Comparison of ENCODE assay signal across 1 cellular context in genomic region chr1:223710179-223711133, GRCh38.
TF ChIP-seq lines count a peak whose summit lies in the region.

No MANE protein-coding gene starts in this region.

TF ChIP-seq in K562, 482 proteins besides CTCF, POLR2A, EP300 and RAD21 (continued from another document and continues in another):
- TF ChIP-seq ATF2 (CRISPR knock-in tag; IDR thresholded peaks at IDR 0.05) (no peak), MCM2 (IDR thresholded peaks at IDR 0.05; ENCODE audit: low read depth) (no peak), CBX3 (IDR thresholded peaks at IDR 0.05; ENCODE audit: borderline replicate concordance in 1 of 2, low read length in 2 of 2) (no peak), PHB (CRISPR knock-in tag; IDR thresholded peaks at IDR 0.05) (no peak), L3MBTL2 (IDR thresholded peaks at IDR 0.05) (no peak), TEAD4 (IDR thresholded peaks at IDR 0.05; ENCODE audit: low read length) (peak; percentile 78), TEAD4 (CRISPR knock-in tag; IDR thresholded peaks at IDR 0.05; ENCODE audit: borderline replicate concordance) (no peak), POLR2AphosphoS5 (IDR thresholded peaks at IDR 0.05; ENCODE audit: control insufficient read depth, insufficient read depth, low read depth, low read length) (peak; percentile 42; the same call in 1 of the 2 replicates), ZNF274 (IDR thresholded peaks at IDR 0.05; ENCODE audit: borderline replicate concordance, low read depth, low read length) (no peak), ZNF398 (CRISPR knock-in tag; IDR thresholded peaks at IDR 0.05) (no peak), STAT5B (CRISPR knock-in tag; IDR thresholded peaks at IDR 0.05) (no peak), CBFB (CRISPR knock-in tag; IDR thresholded peaks at IDR 0.05) (no peak), SIRT6 (IDR thresholded peaks at IDR 0.05; ENCODE audit: low read depth, low read length) (no peak), TAL1 (IDR thresholded peaks at IDR 0.05) (peak; percentile 75), ZC3H4 (CRISPR knock-in tag; IDR thresholded peaks at IDR 0.05; ENCODE audit: borderline replicate concordance) (no peak), ZC3H8 (IDR thresholded peaks at IDR 0.05) (no peak), HDAC6 (IDR thresholded peaks at IDR 0.05; ENCODE audit: low read depth, low read length) (no peak), ZNF311 (CRISPR knock-in tag; IDR thresholded peaks at IDR 0.05) (no peak), SETDB1 (IDR thresholded peaks at IDR 0.05; ENCODE audit: low read length) (no peak), KDM2B (CRISPR knock-in tag; IDR thresholded peaks at IDR 0.05) (no peak), ZNF668 (CRISPR knock-in tag; IDR thresholded peaks at IDR 0.05) (no peak), NFIC (IDR thresholded peaks at IDR 0.05) (peak; percentile 27; the same call in 1 of the 2 replicates), PHB2 (IDR thresholded peaks at IDR 0.05; ENCODE audit: low read depth) (no peak), MCM7 (IDR thresholded peaks at IDR 0.05) (no peak), ZNF12 (CRISPR knock-in tag; IDR thresholded peaks at IDR 0.05) (no peak), MIER1 (IDR thresholded peaks at IDR 0.05; ENCODE audit: low read depth) (no peak), ZNF253 (CRISPR knock-in tag; conservative IDR thresholded peaks at IDR 0.05) (no peak), EHMT2 (IDR thresholded peaks at IDR 0.05) (no peak), RCOR1 (IDR thresholded peaks at IDR 0.05; ENCODE audit: borderline replicate concordance in 1 of 2, low read depth in 2 of 2, low read length in 2 of 2) (peak in 1 of 2 experiments; percentile 56; a peak in 1 of 4 replicates), HOMEZ (CRISPR knock-in tag; IDR thresholded peaks at IDR 0.05) (no peak), GTF3C2 (IDR thresholded peaks at IDR 0.05; ENCODE audit: borderline replicate concordance, extremely low read depth, insufficient read length) (no peak), ILK (tag; IDR thresholded peaks at IDR 0.05; ENCODE audit: borderline replicate concordance, low read depth) (no peak)
- TF ChIP-seq, protein P1, sequence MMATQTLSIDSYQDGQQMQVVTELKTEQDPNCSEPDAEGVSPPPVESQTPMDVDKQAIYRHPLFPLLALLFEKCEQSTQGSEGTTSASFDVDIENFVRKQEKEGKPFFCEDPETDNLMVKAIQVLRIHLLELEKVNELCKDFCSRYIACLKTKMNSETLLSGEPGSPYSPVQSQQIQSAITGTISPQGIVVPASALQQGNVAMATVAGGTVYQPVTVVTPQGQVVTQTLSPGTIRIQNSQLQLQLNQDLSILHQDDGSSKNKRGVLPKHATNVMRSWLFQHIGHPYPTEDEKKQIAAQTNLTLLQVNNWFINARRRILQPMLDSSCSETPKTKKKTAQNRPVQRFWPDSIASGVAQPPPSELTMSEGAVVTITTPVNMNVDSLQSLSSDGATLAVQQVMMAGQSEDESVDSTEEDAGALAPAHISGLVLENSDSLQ (IDR thresholded peaks at IDR 0.05) = peak; percentile 59
- TF ChIP-seq, protein P2, sequence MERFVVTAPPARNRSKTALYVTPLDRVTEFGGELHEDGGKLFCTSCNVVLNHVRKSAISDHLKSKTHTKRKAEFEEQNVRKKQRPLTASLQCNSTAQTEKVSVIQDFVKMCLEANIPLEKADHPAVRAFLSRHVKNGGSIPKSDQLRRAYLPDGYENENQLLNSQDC (CRISPR knock-in tag; IDR thresholded peaks at IDR 0.05) = no peak
- TF ChIP-seq, protein P3, sequence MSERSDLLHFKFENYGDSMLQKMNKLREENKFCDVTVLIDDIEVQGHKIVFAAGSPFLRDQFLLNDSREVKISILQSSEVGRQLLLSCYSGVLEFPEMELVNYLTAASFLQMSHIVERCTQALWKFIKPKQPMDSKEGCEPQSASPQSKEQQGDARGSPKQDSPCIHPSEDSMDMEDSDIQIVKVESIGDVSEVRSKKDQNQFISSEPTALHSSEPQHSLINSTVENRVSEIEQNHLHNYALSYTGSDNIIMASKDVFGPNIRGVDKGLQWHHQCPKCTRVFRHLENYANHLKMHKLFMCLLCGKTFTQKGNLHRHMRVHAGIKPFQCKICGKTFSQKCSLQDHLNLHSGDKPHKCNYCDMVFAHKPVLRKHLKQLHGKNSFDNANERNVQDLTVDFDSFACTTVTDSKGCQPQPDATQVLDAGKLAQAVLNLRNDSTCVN (CRISPR knock-in tag; IDR thresholded peaks at IDR 0.05) = no peak
- TF ChIP-seq, protein P4, sequence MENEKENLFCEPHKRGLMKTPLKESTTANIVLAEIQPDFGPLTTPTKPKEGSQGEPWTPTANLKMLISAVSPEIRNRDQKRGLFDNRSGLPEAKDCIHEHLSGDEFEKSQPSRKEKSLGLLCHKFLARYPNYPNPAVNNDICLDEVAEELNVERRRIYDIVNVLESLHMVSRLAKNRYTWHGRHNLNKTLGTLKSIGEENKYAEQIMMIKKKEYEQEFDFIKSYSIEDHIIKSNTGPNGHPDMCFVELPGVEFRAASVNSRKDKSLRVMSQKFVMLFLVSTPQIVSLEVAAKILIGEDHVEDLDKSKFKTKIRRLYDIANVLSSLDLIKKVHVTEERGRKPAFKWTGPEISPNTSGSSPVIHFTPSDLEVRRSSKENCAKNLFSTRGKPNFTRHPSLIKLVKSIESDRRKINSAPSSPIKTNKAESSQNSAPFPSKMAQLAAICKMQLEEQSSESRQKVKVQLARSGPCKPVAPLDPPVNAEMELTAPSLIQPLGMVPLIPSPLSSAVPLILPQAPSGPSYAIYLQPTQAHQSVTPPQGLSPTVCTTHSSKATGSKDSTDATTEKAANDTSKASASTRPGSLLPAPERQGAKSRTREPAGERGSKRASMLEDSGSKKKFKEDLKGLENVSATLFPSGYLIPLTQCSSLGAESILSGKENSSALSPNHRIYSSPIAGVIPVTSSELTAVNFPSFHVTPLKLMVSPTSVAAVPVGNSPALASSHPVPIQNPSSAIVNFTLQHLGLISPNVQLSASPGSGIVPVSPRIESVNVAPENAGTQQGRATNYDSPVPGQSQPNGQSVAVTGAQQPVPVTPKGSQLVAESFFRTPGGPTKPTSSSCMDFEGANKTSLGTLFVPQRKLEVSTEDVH (IDR thresholded peaks at IDR 0.05; ENCODE audit: low read depth, partially characterized antibody) = no peak
- TF ChIP-seq, protein P5, sequence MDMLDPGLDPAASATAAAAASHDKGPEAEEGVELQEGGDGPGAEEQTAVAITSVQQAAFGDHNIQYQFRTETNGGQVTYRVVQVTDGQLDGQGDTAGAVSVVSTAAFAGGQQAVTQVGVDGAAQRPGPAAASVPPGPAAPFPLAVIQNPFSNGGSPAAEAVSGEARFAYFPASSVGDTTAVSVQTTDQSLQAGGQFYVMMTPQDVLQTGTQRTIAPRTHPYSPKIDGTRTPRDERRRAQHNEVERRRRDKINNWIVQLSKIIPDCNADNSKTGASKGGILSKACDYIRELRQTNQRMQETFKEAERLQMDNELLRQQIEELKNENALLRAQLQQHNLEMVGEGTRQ (CRISPR knock-in tag; IDR thresholded peaks at IDR 0.05) = no peak
- TF ChIP-seq, protein P6, sequence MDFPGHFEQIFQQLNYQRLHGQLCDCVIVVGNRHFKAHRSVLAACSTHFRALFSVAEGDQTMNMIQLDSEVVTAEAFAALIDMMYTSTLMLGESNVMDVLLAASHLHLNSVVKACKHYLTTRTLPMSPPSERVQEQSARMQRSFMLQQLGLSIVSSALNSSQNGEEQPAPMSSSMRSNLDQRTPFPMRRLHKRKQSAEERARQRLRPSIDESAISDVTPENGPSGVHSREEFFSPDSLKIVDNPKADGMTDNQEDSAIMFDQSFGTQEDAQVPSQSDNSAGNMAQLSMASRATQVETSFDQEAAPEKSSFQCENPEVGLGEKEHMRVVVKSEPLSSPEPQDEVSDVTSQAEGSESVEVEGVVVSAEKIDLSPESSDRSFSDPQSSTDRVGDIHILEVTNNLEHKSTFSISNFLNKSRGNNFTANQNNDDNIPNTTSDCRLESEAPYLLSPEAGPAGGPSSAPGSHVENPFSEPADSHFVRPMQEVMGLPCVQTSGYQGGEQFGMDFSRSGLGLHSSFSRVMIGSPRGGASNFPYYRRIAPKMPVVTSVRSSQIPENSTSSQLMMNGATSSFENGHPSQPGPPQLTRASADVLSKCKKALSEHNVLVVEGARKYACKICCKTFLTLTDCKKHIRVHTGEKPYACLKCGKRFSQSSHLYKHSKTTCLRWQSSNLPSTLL (IDR thresholded peaks at IDR 0.05) = no peak
- TF ChIP-seq, protein P7, sequence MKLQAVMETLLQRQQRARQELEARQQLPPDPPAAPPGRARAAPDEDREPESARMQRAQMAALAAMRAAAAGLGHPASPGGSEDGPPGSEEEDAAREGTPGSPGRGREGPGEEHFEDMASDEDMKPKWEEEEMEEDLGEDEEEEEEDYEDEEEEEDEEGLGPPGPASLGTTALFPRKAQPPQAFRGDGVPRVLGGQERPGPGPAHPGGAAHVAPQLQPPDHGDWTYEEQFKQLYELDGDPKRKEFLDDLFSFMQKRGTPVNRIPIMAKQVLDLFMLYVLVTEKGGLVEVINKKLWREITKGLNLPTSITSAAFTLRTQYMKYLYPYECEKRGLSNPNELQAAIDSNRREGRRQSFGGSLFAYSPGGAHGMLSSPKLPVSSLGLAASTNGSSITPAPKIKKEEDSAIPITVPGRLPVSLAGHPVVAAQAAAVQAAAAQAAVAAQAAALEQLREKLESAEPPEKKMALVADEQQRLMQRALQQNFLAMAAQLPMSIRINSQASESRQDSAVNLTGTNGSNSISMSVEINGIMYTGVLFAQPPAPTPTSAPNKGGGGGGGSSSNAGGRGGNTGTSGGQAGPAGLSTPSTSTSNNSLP (IDR thresholded peaks at IDR 0.05; ENCODE audit: borderline replicate concordance, low read depth, low read length) = no peak
- TF ChIP-seq, protein P8, sequence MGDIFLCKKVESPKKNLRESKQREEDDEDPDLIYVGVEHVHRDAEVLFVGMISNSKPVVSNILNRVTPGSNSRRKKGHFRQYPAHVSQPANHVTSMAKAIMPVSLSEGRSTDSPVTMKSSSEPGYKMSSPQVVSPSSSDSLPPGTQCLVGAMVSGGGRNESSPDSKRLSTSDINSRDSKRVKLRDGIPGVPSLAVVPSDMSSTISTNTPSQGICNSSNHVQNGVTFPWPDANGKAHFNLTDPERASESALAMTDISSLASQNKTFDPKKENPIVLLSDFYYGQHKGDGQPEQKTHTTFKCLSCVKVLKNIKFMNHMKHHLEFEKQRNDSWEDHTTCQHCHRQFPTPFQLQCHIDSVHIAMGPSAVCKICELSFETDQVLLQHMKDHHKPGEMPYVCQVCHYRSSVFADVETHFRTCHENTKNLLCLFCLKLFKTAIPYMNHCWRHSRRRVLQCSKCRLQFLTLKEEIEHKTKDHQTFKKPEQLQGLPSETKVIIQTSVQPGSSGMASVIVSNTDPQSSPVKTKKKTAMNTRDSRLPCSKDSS (IDR thresholded peaks at IDR 0.05; ENCODE audit: low read depth, partially characterized antibody) = no peak
- TF ChIP-seq, protein P9, sequence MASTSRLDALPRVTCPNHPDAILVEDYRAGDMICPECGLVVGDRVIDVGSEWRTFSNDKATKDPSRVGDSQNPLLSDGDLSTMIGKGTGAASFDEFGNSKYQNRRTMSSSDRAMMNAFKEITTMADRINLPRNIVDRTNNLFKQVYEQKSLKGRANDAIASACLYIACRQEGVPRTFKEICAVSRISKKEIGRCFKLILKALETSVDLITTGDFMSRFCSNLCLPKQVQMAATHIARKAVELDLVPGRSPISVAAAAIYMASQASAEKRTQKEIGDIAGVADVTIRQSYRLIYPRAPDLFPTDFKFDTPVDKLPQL (IDR thresholded peaks at IDR 0.05; ENCODE audit: extremely low read depth, insufficient read length) = no peak
